ENCODE assay signal across 8 cellular contexts in genomic region chr16:88803264-88803987, GRCh38. TPM values are rescaled to one million over a fixed set of nuclear protein-coding genes. Genes with fewer than 3 reads are reported as not detected.
DNase-seq lines count a peak whose midpoint lies in the region; ATAC-seq, FAIRE-seq and TF ChIP-seq lines count a peak whose summit lies in the region.

Gene CDT1 (plus strand): TSS chr16:88803789. CDS start chr16:88803832, 43 bp downstream.

- TF ChIP-seq CTCF in H1 (IDR thresholded peaks at IDR 0.05; ENCODE audit: control extremely low read depth in 1 of 3, insufficient read depth in 1 of 3, low read depth in 1 of 3, low read length in 3 of 3): no peak

- H3K4me3 ChIP-seq in H1 (ENCODE audit: extremely low read depth in 1 of 4, insufficient read depth in 2 of 4, low read depth in 3 of 4, low read length in 4 of 4) (peak within 1 kb of the TSS; percentile 59 to 84 (median 80)), mesenchymal stem cell (ENCODE audit: insufficient read depth in 1 of 2, low read depth in 1 of 2, low read length in 2 of 2) (peak within 1 kb of the TSS; percentile 66 to 80)

- 3% methylated on average over 20 of the region's 98 CpGs; no CpG with 5 or more reads in 1 of the 2 experiments for WGBS in H1 (ENCODE audit: extremely low coverage in 1 of 2, insufficient coverage in 1 of 2, insufficient read length in 1 of 2, insufficient replicate concordance in 2 of 2, low coverage in 1 of 2, low lambda C conversion rate in 2 of 2, missing lambda C conversion rate in 1 of 2), 2 experiments
- 2% methylated on average over 73 of the region's 98 CpGs for WGBS in mesenchymal stem cell

- H2BK15ac ChIP-seq in H1 (ENCODE audit: low read length) (no peak within 1 kb of the TSS), mesenchymal stem cell (ENCODE audit: low read depth, poor library complexity, severe bottlenecking) (peak within 1 kb of the TSS; percentile 33)

- H3K4me1 ChIP-seq in H1 (replicated peaks in 1 of 4; ENCODE audit: control insufficient read depth in 3 of 4, insufficient read depth in 4 of 4, low read length in 3 of 4): peaks cover 0 to 12% (median 9%) of the 10 kb centered on the region in 4 experiments; a peak in 5 of 7 replicates
- peaks cover 30% of the 10 kb centered on the region for H3K4me1 ChIP-seq in mesenchymal stem cell (ENCODE audit: control insufficient read depth, insufficient read depth, low read depth, low read length)

- POLR2A ChIA-PET in activated CD8-positive, alpha-beta memory T cell treated with anti-CD3 and anti-CD28 coated beads for 36 hours (lab: Charles Lee): interaction anchor here (0.9 to 3.2 kb wide), 5 partner anchors 8 to 21 kb away, joined by 4 to 25 read pairs (median 11); partner anchors contain the start of gene PIEZO1
- POLR2A ChIA-PET in H1 (lab: Charles Lee; ENCODE audit: partially characterized antibody): interaction anchor here (0.7 to 1.7 kb wide), 8 partner anchors 9 to 324 kb away, joined by 3 to 5 read pairs (median 4); partner anchors contain the start of gene APRT

- H3K18ac ChIP-seq in H1 (ENCODE audit: extremely low read depth, low read length) (peak within 1 kb of the TSS; percentile 71), mesenchymal stem cell (ENCODE audit: low read depth in 1 of 2, low read length in 2 of 2) (peak within 1 kb of the TSS; percentile 78 to 93)

- peaks cover 0 to 16% of the 10 kb centered on the region in 2 experiments; a peak in 2 of 4 replicates for H3K79me2 ChIP-seq in H1 (ENCODE audit: control insufficient read depth in 1 of 2, insufficient read depth in 2 of 2, low read length in 2 of 2)

- DNase-seq in 8988T (peak; percentile 100), NOMO-1 (lab: John Stamatoyannopoulos, UW; ENCODE audit: unreplicated experiment in 2 of 2) (peak; percentile 56 to 81), H1 (ENCODE audit: low read depth in 1 of 2, low spot score in 2 of 2) (peak in 1 of 2 experiments; percentile 96), mesenchymal stem cell (peak; percentile 72)
- peak; percentile 80 for DNase-seq in stimulated activated CD8-positive, alpha-beta memory T cell treated with anti-CD3 and anti-CD28 coated beads, Interleukin-12 subunit alpha, Interleukin-12 subunit beta, amount 100 ng/mL, for 4 hours (ENCODE audit: low read depth)

- peak within 1 kb of the TSS; percentile 63; the same call in 1 of the 2 replicates for H3K27ac ChIP-seq in H1 (ENCODE audit: low read depth, low read length)
- H3K27ac ChIP-seq in mesenchymal stem cell (ENCODE audit: low read length, poor library complexity, severe bottlenecking): no peak within 1 kb of the TSS

- H4K20me1 ChIP-seq in H1 (replicated peaks in 1 of 2; ENCODE audit: control insufficient read depth in 1 of 2, insufficient read depth in 2 of 2, low read length in 2 of 2): peaks cover 19 to 29% of the 10 kb centered on the region in 2 experiments

- H3K27me3 ChIP-seq in H1 (replicated peaks in 1 of 4; ENCODE audit: control insufficient read depth in 3 of 4, extremely low read depth in 1 of 4, insufficient read depth in 3 of 4, low read length in 3 of 4) (no peaks in the 10 kb centered on the region), mesenchymal stem cell (ENCODE audit: control insufficient read depth in 1 of 2, insufficient read depth in 1 of 2, low read length in 2 of 2) (no peaks in the 10 kb centered on the region)

- H3K23ac ChIP-seq in H1 (ENCODE audit: insufficient read length) (no peak within 1 kb of the TSS), mesenchymal stem cell (ENCODE audit: low read length in 2 of 2) (no peak within 1 kb of the TSS)

- H3K9me3 ChIP-seq in H1 (ENCODE audit: insufficient read depth in 2 of 2, low read depth in 1 of 2, low read length in 1 of 2): no peaks in the 10 kb centered on the region
- H3K9me3 ChIP-seq in mesenchymal stem cell (ENCODE audit: control insufficient read depth, low read length): no peaks in the 10 kb centered on the region

- H3K9ac ChIP-seq in H1 (replicated peaks in 1 of 4; ENCODE audit: extremely low read depth in 1 of 4, low read depth in 3 of 4, low read length in 3 of 4) (peak within 1 kb of the TSS; percentile 66 to 95 (median 80)), mesenchymal stem cell (ENCODE audit: low read length) (peak within 1 kb of the TSS; percentile 86)

- CTCF ChIA-PET in activated CD8-positive, alpha-beta memory T cell treated with anti-CD3 and anti-CD28 coated beads for 36 hours (lab: Charles Lee): interaction anchor here (0.6 to 3.1 kb wide), 10 partner anchors 9 to 212 kb away, joined by 3 to 16 read pairs (median 4); partner anchors contain the start of genes APRT and PIEZO1
- CTCF ChIA-PET in H1 (lab: Charles Lee; ENCODE audit: partially characterized antibody): interaction anchor here (0.6 to 1.8 kb wide), 7 partner anchors 10 to 363 kb away, joined by 3 to 6 read pairs (median 4); no protein-coding TSS in a partner anchor

- no peak within 1 kb of the TSS; the same call in 1 of the 2 replicates for H2BK5ac ChIP-seq in H1 (ENCODE audit: low read depth, low read length)
- no peak within 1 kb of the TSS for H2BK5ac ChIP-seq in mesenchymal stem cell (ENCODE audit: low read depth, low read length, poor library complexity, severe bottlenecking)

- ATAC-seq in GM18520 (IDR thresholded peaks at IDR 0.05; ENCODE audit: unreplicated experiment): peak; percentile 40
- peak; percentile 56 for ATAC-seq in HG03432 (IDR thresholded peaks at IDR 0.05; ENCODE audit: unreplicated experiment)

- peak in 1 of 2 experiments; percentile 92; a peak in 2 of 3 replicates for TF ChIP-seq EP300 in H1 (IDR thresholded peaks at IDR 0.05; ENCODE audit: borderline replicate concordance in 1 of 2, low read depth in 2 of 2, low read length in 2 of 2)

- H4K91ac ChIP-seq in H1 (replicated peaks; ENCODE audit: insufficient read length, low read length) (peak within 1 kb of the TSS; percentile 74), mesenchymal stem cell (ENCODE audit: low read length) (peak within 1 kb of the TSS; percentile 67)

- peak within 1 kb of the TSS; percentile 30 for H3K56ac ChIP-seq in H1 (replicated peaks; ENCODE audit: insufficient read length, low read depth, low read length)

- H2BK12ac ChIP-seq in H1 (ENCODE audit: low read depth, low read length): no peak within 1 kb of the TSS
- no peak within 1 kb of the TSS for H2BK12ac ChIP-seq in mesenchymal stem cell (ENCODE audit: low read length in 2 of 2)

- H3K14ac ChIP-seq in H1 (ENCODE audit: insufficient read length): no peak within 1 kb of the TSS
- H3K14ac ChIP-seq in mesenchymal stem cell (ENCODE audit: low read length in 2 of 2): no peak within 1 kb of the TSS

- peaks cover 12% of the 10 kb centered on the region for H3K79me1 ChIP-seq in H1 (ENCODE audit: low read depth, low read length)
- peaks cover 22% of the 10 kb centered on the region for H3K79me1 ChIP-seq in mesenchymal stem cell (replicated peaks; ENCODE audit: low read length, poor library complexity, severe bottlenecking)

- H3K23me2 ChIP-seq in H1 (ENCODE audit: low read depth, low read length): peaks cover 7% of the 10 kb centered on the region; the same call in 1 of the 2 replicates

- H3K4me2 ChIP-seq in H1 (ENCODE audit: insufficient read depth in 1 of 2, low read depth in 2 of 2, low read length in 2 of 2) (peak within 1 kb of the TSS; percentile 87 to 95), mesenchymal stem cell (ENCODE audit: low read length, poor library complexity, severe bottlenecking) (peak within 1 kb of the TSS; percentile 82)

- H2AFZ ChIP-seq in H1 (ENCODE audit: low read length) (no peak within 1 kb of the TSS), mesenchymal stem cell (ENCODE audit: low read depth, low read length) (no peak within 1 kb of the TSS)

- peaks cover 30 to 40% (median 37%) of the 10 kb centered on the region in 4 experiments for H3K36me3 ChIP-seq in H1 (ENCODE audit: control insufficient read depth in 2 of 4, insufficient read depth in 4 of 4, low read length in 3 of 4)
- peaks cover 27 to 33% of the 10 kb centered on the region in 2 experiments for H3K36me3 ChIP-seq in mesenchymal stem cell (ENCODE audit: control insufficient read depth in 1 of 2, insufficient read depth in 2 of 2, low read depth in 1 of 2, low read length in 2 of 2)

- H3K4ac ChIP-seq in H1 (replicated peaks; ENCODE audit: insufficient read length, low read depth, low read length) (peak within 1 kb of the TSS; percentile 96), mesenchymal stem cell (ENCODE audit: low read depth in 1 of 2, low read length in 2 of 2) (peak within 1 kb of the TSS; percentile 13 to 83)

- FAIRE-seq in H1 (lab: Jason Lieb, UNC): no peak

- TF ChIP-seq RAD21 in H1 (IDR thresholded peaks at IDR 0.05 in 1 of 2, conservative IDR thresholded peaks at IDR 0.05 in 1 of 2; ENCODE audit: low read depth in 2 of 2, low read length in 2 of 2): no peak

- peak in 1 of 2 experiments; percentile 60; a peak in 1 of 3 replicates for TF ChIP-seq POLR2A in H1 (IDR thresholded peaks at IDR 0.05; ENCODE audit: control extremely low read depth in 1 of 2, low read depth in 2 of 2, low read length in 2 of 2)

- peak within 1 kb of the TSS; percentile 93 for H4K8ac ChIP-seq in H1 (ENCODE audit: extremely low read depth, insufficient read depth, low read length)
- peak within 1 kb of the TSS; percentile 93 for H4K8ac ChIP-seq in mesenchymal stem cell (ENCODE audit: low read length)

- H2BK20ac ChIP-seq in H1 (ENCODE audit: low read length): no peak within 1 kb of the TSS

- H2BK120ac ChIP-seq in H1 (replicated peaks; ENCODE audit: low read depth, low read length): no peak within 1 kb of the TSS
- H2BK120ac ChIP-seq in mesenchymal stem cell (ENCODE audit: low read depth, low read length): peak within 1 kb of the TSS; percentile 64

- peak within 1 kb of the TSS; percentile 86 for H4K5ac ChIP-seq in H1 (ENCODE audit: insufficient read length, low read depth, low read length)

- H2AK5ac ChIP-seq in H1 (ENCODE audit: low read depth, low read length) (no peak within 1 kb of the TSS), mesenchymal stem cell (ENCODE audit: low read length, severe bottlenecking) (no peak within 1 kb of the TSS)

TF ChIP-seq in H1, 55 proteins besides CTCF, POLR2A, EP300 and RAD21 (continues in another document):
- TF ChIP-seq GTF2F1 (IDR thresholded peaks at IDR 0.05; ENCODE audit: borderline replicate concordance, low read depth, low read length) (no peak), SP2 (IDR thresholded peaks at IDR 0.05; ENCODE audit: low read length) (no peak), CBX8 (IDR thresholded peaks at IDR 0.05; ENCODE audit: borderline replicate concordance, low read depth, low read length) (no peak)

RNA-seq across cellular contexts. Expression of gene CDT1, which starts in this region (rescaled TPM):
- total RNA-seq in activated CD8-positive, alpha-beta memory T cell treated with anti-CD3 and anti-CD28 coated beads for 36 hours: 100 to 1,000 TPM; 110 to 119 TPM
- 95.4 and 96.5 TPM in 2 replicates for total RNA-seq in H1 (2021; fragmentation: NEBNext Ultra II Directional; extraction: Animal tissue kit (Norgen Biotek cat#: 25700))
- 76.7 and 141 TPM in 2 replicates for polyA plus RNA-seq in H1 (2011; rRNA removed)
- 58.9 TPM for polyA plus RNA-seq in H1 (2011; cell fraction: cytosol; rRNA removed)
- 87.0 TPM for polyA plus RNA-seq in H1 (2011; cell fraction: nucleus; rRNA removed)
- 38.0 to 88.5 TPM (median 80.4 TPM) in 4 replicates for polyA plus RNA-seq in H1 (2012, experiment 1 of 2)
- polyA plus RNA-seq in H1 (2012, experiment 2 of 2): 81.9 TPM
- 43.2 TPM for polyA plus RNA-seq in H1 (2013, experiment 1 of 2)
- polyA plus RNA-seq in H1 (2013, experiment 2 of 2): 40.8 TPM
- 33.2 and 36.2 TPM in 2 replicates for polyA minus RNA-seq in H1 (2011; rRNA and poly(A)+ RNA removed)
- polyA minus RNA-seq in H1 (2011; cell fraction: cytosol; rRNA and poly(A)+ RNA removed): 144 TPM
- polyA minus RNA-seq in H1 (2011; cell fraction: nucleus; rRNA and poly(A)+ RNA removed): 89.1 TPM
- 3.1 TPM for polyA plus RNA-seq in mesenchymal stem cell (2013, experiment 1 of 2)
- polyA plus RNA-seq in mesenchymal stem cell (2013, experiment 2 of 2): 3.0 TPM
